Comparison of ENCODE assay signal across 11 cellular contexts in genomic region chr4:7066493-7066892, GRCh38. TPM values are rescaled to one million over a fixed set of nuclear protein-coding genes. Genes with fewer than 3 reads are reported as not detected.
A peak's percentile ranks its signal among the peaks of the same experiment; 100 is the strongest.
DNase-seq lines count a peak whose midpoint lies in the region; ATAC-seq, FAIRE-seq and TF ChIP-seq lines count a peak whose summit lies in the region.
"Had no signal": no experiment of that assay in that cellular context is flagged by ENCODE, and none has a peak within 500 bp of the region (broad histone marks: within the 10 kb centered on the region; RNA-seq: fewer than 3 reads in every experiment).

No MANE protein-coding gene starts in this region.

- POLR2A ChIA-PET in PC-3 (lab: Charles Lee; ENCODE audit: unreplicated experiment) = interaction anchor here (0.5 kb wide), 1 partner anchor 157 kb away, joined by 3 read pairs; the partner anchor contains the start of gene TBC1D14

- CTCF ChIA-PET in PC-3 (lab: Charles Lee) = no interaction called here

- peaks cover 12% of the 10 kb centered on the region for H3K36me3 Mint-ChIP-seq in progenitor cell of endocrine pancreas (ENCODE audit: insufficient read depth)

- H3K27ac ChIP-seq in PC-3 (ENCODE audit: low read length) = no peak overlapping the region

- H3K36me3 ChIP-seq in GM06990 (ENCODE audit: control insufficient read depth, insufficient read depth, low read length) (peaks cover 14% of the 10 kb centered on the region), PC-3 (ENCODE audit: low read depth, low read length) (peaks cover 31% of the 10 kb centered on the region)

- no peaks in the 10 kb centered on the region for H3K9me3 ChIP-seq in PC-3 (ENCODE audit: low read length)

- no peak for FAIRE-seq in frontal cortex (lab: Jason Lieb, UNC)
- FAIRE-seq: endometrium, HTR-8/SVneo had no signal

- H3K4me2 ChIP-seq in PC-3 (ENCODE audit: low read length) = peak overlapping the region; percentile 95

- H2AFZ ChIP-seq in PC-3 (ENCODE audit: low read length) = no peak overlapping the region

- H3K27me3 ChIP-seq in GM06990 (replicated peaks; ENCODE audit: control insufficient read depth, insufficient read depth, low read length) (no peaks in the 10 kb centered on the region), PC-3 (ENCODE audit: low read length) (no peaks in the 10 kb centered on the region)

- H3K4me3 ChIP-seq in GM06990 (replicated peaks; ENCODE audit: low read depth, low read length) (peak overlapping the region; percentile 88), PC-3 (ENCODE audit: low read length) (peak overlapping the region; percentile 96), epithelial cell of esophagus (ENCODE audit: low read length) (peak overlapping the region; percentile 69)

- H3K79me2 ChIP-seq in PC-3 (ENCODE audit: low read length) = peaks cover 52% of the 10 kb centered on the region

- ATAC-seq in PC-3 (no peak), GM21515 (IDR thresholded peaks at IDR 0.05; ENCODE audit: unreplicated experiment) (no peak), HG03139 (IDR thresholded peaks at IDR 0.05; ENCODE audit: unreplicated experiment) (no peak)

- peaks cover 41% of the 10 kb centered on the region for H4K20me1 ChIP-seq in PC-3 (ENCODE audit: low read length)

- intact Hi-C loops in PC-3 (cut with micrococcal nuclease) = loop anchor here (5.0 kb wide), 1 partner anchor 79 kb away; no protein-coding TSS in a partner anchor

- H3K27me3 Mint-ChIP-seq in progenitor cell of endocrine pancreas = peaks cover 11% of the 10 kb centered on the region

- TF ChIP-seq CTCF in GM06990 (IDR thresholded peaks at IDR 0.05; ENCODE audit: insufficient read depth, low read length, poor library complexity, severe bottlenecking) (no peak), PC-3 (conservative IDR thresholded peaks at IDR 0.05; ENCODE audit: low read depth, low read length) (no peak), epithelial cell of esophagus (IDR thresholded peaks at IDR 0.05; ENCODE audit: insufficient read depth, low read depth, low read length, missing control alignments) (no peak), progenitor cell of endocrine pancreas (IDR thresholded peaks at IDR 0.05; ENCODE audit: unreplicated experiment) (no peak)

- no peaks in the 10 kb centered on the region for H3K9me3 Mint-ChIP-seq in progenitor cell of endocrine pancreas (ENCODE audit: low read depth)

- peaks cover 17% of the 10 kb centered on the region; the same call in 1 of the 2 replicates for H3K4me1 ChIP-seq in PC-3 (ENCODE audit: insufficient read depth, low read length)

- H3K27ac Mint-ChIP-seq in progenitor cell of endocrine pancreas = no peak overlapping the region

- H3K9me2 ChIP-seq in PC-3 (replicated peaks; ENCODE audit: low read length) = no peaks in the 10 kb centered on the region

- DNase-seq in GM06990 (ENCODE audit: extremely low read depth, insufficient read length) = no peak
- DNase-seq in PC-3 = no peak
- DNase-seq in epithelial cell of esophagus (ENCODE audit: low read depth) = no peak
- no peak for DNase-seq in progenitor cell of endocrine pancreas (ENCODE audit: low spot score, unreplicated experiment)
- no peak for DNase-seq in anterior cingulate cortex (lab: John Stamatoyannopoulos, UW)
- DNase-seq in frontal cortex (ENCODE audit: low spot score in 2 of 2) = no peak
- DNase-seq: SW 1271 had no signal

- H3K4me3 Mint-ChIP-seq in progenitor cell of endocrine pancreas (ENCODE audit: low read depth) = peak overlapping the region; percentile 87

- peaks cover 12% of the 10 kb centered on the region for H3K4me1 Mint-ChIP-seq in progenitor cell of endocrine pancreas (ENCODE audit: low read depth)

- no TSS peak for BruUV-seq in PC-3 (replicated peaks; lab: Mats Ljungman, UMichigan)

- H3K9ac ChIP-seq in PC-3 (ENCODE audit: low read length) = peak overlapping the region; percentile 98

- H3F3A ChIP-seq in PC-3 (ENCODE audit: low read length, unreplicated experiment) = no peaks in the 10 kb centered on the region

RNA-seq across cellular contexts. Expression of gene GRPEL1, which starts 1.4 kb away (rescaled TPM):
- total RNA-seq in PC-3 (2014; rRNA removed) (74.5 and 121 TPM in 2 replicates), progenitor cell of endocrine pancreas (18.2 and 18.4 TPM in 2 replicates), frontal cortex (15.1 TPM)

RNA-seq across cellular contexts. Expression of gene TADA2B, which starts 23.3 kb away (rescaled TPM):
- total RNA-seq in PC-3 (2014; rRNA removed) = 14.7 and 16.5 TPM in 2 replicates
- 21.2 and 21.8 TPM in 2 replicates for total RNA-seq in progenitor cell of endocrine pancreas
- 19.2 TPM for total RNA-seq in frontal cortex
